In the genomic region with DNA sequence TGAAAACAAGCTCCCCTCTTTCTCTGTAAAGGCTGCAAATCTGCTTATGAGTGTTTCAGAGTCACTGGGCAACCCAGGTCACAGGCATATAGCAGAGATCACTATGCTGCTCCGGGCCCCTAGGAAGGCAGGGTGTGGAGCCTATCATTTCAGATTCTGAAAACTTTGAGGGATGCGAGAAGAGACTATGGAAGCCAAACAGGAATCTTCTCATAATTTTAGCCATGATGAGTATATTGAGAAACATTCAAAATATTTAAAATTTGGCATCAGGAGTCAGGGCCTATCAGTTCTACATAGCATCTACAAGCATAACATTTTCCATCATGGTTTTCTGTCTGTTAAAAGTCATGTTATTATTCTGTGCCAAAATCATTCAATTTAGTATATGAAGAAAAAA, we compare ENCODE assay signal across 1 cellular context.
A peak's percentile ranks its signal among the peaks of the same experiment; 100 is the strongest.
TF ChIP-seq lines count a peak whose summit lies in the region.

No MANE protein-coding gene starts in this region.

TF ChIP-seq in SK-N-SH, 30 proteins besides CTCF, POLR2A, EP300 and RAD21 (continued from another document):
- TF ChIP-seq FOSL2 (IDR thresholded peaks at IDR 0.05; ENCODE audit: borderline replicate concordance, low read depth) (peak; percentile 53; the same call in 1 of the 2 replicates), PBX3 (IDR thresholded peaks at IDR 0.05) (peak; percentile 56)
